ENCODE assay signal across 8 cellular contexts in genomic region chr6:29602564-29603361, GRCh38. TPM values are rescaled to one million over a fixed set of nuclear protein-coding genes. Genes with fewer than 3 reads are reported as not detected.
DNase-seq lines count a peak whose midpoint lies in the region; TF ChIP-seq lines count a peak whose summit lies in the region.

No MANE protein-coding gene starts in this region.

- H3K9ac ChIP-seq in SK-N-SH (no peak overlapping the region), iPS-18a (ENCODE audit: low read length) (no peak overlapping the region)

- 85% methylated on average over 12 of the region's 12 CpGs for whole genome bisulfite sequencing in SK-N-SH (ENCODE audit: low lambda C conversion rate)
- WGBS in thyroid gland, 2 donors: 84 to 86% methylated on average over 12 of the region's 12 CpGs

- no peak overlapping the region for H3K4me2 ChIP-seq in SK-N-SH

- no peaks in the 10 kb centered on the region for H3F3A ChIP-seq in SK-N-SH (replicated peaks; ENCODE audit: insufficient read depth)

- peak; percentile 43; the same call in 1 of the 2 replicates for TF ChIP-seq CTCF in SK-N-SH (IDR thresholded peaks at IDR 0.05)
- no peak for TF ChIP-seq CTCF in thyroid gland (IDR thresholded peaks at IDR 0.05)

- H3K27me3 ChIP-seq in HAP-1 (ENCODE audit: low read depth) (no peaks in the 10 kb centered on the region), SK-N-SH (ENCODE audit: insufficient read depth) (no peaks in the 10 kb centered on the region), iPS-18a (ENCODE audit: control insufficient read depth, insufficient read depth, low read length) (no peaks in the 10 kb centered on the region), thyroid gland (no peaks in the 10 kb centered on the region)

- peaks cover 44% of the 10 kb centered on the region for H3K36me3 ChIP-seq in HAP-1 (replicated peaks)
- peaks cover 9 to 35% of the 10 kb centered on the region in 2 experiments for H3K36me3 ChIP-seq in SK-N-SH (replicated peaks in 1 of 2; ENCODE audit: control insufficient read depth in 1 of 2, insufficient read depth in 2 of 2, low read length in 1 of 2)
- H3K36me3 ChIP-seq in iPS-18a (ENCODE audit: control insufficient read depth, low read depth, low read length): peaks cover 84% of the 10 kb centered on the region
- peaks cover 2 to 14% of the 10 kb centered on the region in 2 donors for H3K36me3 ChIP-seq in thyroid gland

- intact Hi-C loops in thyroid gland (cut with DNase I): no loop called here

- no peaks in the 10 kb centered on the region for H3K79me2 ChIP-seq in SK-N-SH (ENCODE audit: insufficient read depth)

- no peaks in the 10 kb centered on the region for H3K4me1 ChIP-seq in HAP-1
- H3K4me1 ChIP-seq in SK-N-SH (ENCODE audit: control insufficient read depth in 1 of 2, insufficient read depth in 2 of 2, low read depth in 1 of 2, low read length in 1 of 2): peaks cover 0 to 8% of the 10 kb centered on the region in 2 experiments; a peak in 1 of 4 replicates
- no peaks in the 10 kb centered on the region for H3K4me1 ChIP-seq in iPS-18a (ENCODE audit: control insufficient read depth, low read depth, low read length)
- no peaks in the 10 kb centered on the region for H3K4me1 ChIP-seq in thyroid gland

- TF ChIP-seq RAD21 in SK-N-SH (IDR thresholded peaks at IDR 0.05; ENCODE audit: low read length): no peak

- TF ChIP-seq POLR2A in thyroid gland (IDR thresholded peaks at IDR 0.05): no peak

- CTCF ChIA-PET in SK-N-SH (lab: Yijun Ruan, JAX): interaction anchor here (0.6 to 2.6 kb wide), 11 partner anchors 8 to 226 kb away, joined by 3 to 13 read pairs (median 5); partner anchors contain the start of gene GABBR1

- H4K20me1 ChIP-seq in SK-N-SH (ENCODE audit: insufficient read depth): no peaks in the 10 kb centered on the region

- in situ Hi-C loops in HAP-1 (cut with MboI; ENCODE audit: low sequenced_read_pairs): no loop called here

- no peak for TF ChIP-seq EP300 in SK-N-SH (IDR thresholded peaks at IDR 0.05; ENCODE audit: borderline replicate concordance in 1 of 2, low read depth in 1 of 2, low read length in 1 of 2)

- POLR2A ChIA-PET in SK-N-SH (lab: Yijun Ruan, JAX): interaction anchor here (1.6 kb wide), 1 partner anchor 30 kb away, joined by 5 read pairs; the partner anchor contains the start of gene GABBR1

- no peaks in the 10 kb centered on the region for H3K9me2 ChIP-seq in SK-N-SH

- peak; percentile 62 for DNase-seq in DMS79 (lab: John Stamatoyannopoulos, UW)
- DNase-seq in HAP-1 (ENCODE audit: low spot score in 2 of 2): peak; percentile 21 to 45
- DNase-seq in SK-N-SH: peak; percentile 69
- DNase-seq in GM19238 (ENCODE audit: insufficient read length, low spot score): no peak
- no peak for DNase-seq in AG08395 (ENCODE audit: low spot score)
- DNase-seq in thyroid gland: no peak
- no peak for DNase-seq in medulla oblongata (ENCODE audit: extremely low spot score)

- no peak overlapping the region for H3K4me3 ChIP-seq in HAP-1
- no peak overlapping the region for H3K4me3 ChIP-seq in SK-N-SH (ENCODE audit: low read depth in 2 of 2, low read length in 1 of 2)
- no peak overlapping the region for H3K4me3 ChIP-seq in iPS-18a (ENCODE audit: low read length)
- no peak overlapping the region for H3K4me3 ChIP-seq in thyroid gland (replicated peaks in 1 of 3)

- H3K27ac ChIP-seq in SK-N-SH (ENCODE audit: low read depth in 2 of 2, low read length in 1 of 2) (no peak overlapping the region), iPS-18a (ENCODE audit: low read length) (peak overlapping the region; percentile 4), thyroid gland (no peak overlapping the region)

- H2AFZ ChIP-seq in SK-N-SH (ENCODE audit: low read depth): no peak overlapping the region

- H3K9me3 ChIP-seq in HAP-1 (no peaks in the 10 kb centered on the region), SK-N-SH (no peaks in the 10 kb centered on the region), iPS-18a (ENCODE audit: control insufficient read depth, low read depth, low read length) (no peaks in the 10 kb centered on the region), thyroid gland (no peaks in the 10 kb centered on the region)

TF ChIP-seq in SK-N-SH, 30 proteins besides CTCF, POLR2A, EP300 and RAD21:
- no peak for TF ChIP-seq FOSL2 (IDR thresholded peaks at IDR 0.05; ENCODE audit: borderline replicate concordance, low read depth)
- no peak for TF ChIP-seq ELF1 (IDR thresholded peaks at IDR 0.05)
- no peak for TF ChIP-seq JUND (IDR thresholded peaks at IDR 0.05)
- no peak for TF ChIP-seq ZBTB33 (IDR thresholded peaks at IDR 0.05; ENCODE audit: borderline replicate concordance, low read depth)
- TF ChIP-seq TEAD4 (IDR thresholded peaks at IDR 0.05; ENCODE audit: borderline replicate concordance, insufficient read depth): no peak
- no peak for TF ChIP-seq EZH2phosphoT487 (IDR thresholded peaks at IDR 0.05; ENCODE audit: borderline replicate concordance, low read depth)

RNA-seq across cellular contexts. Expression of gene OR2H2, which starts 17.8 kb away (rescaled TPM):
- not detected in 2 replicates for polyA plus RNA-seq in SK-N-SH (2012; rRNA removed)
- not detected in 2 replicates for polyA plus RNA-seq in SK-N-SH (2012; cell fraction: cytosol; rRNA removed)
- polyA plus RNA-seq in SK-N-SH (2012; cell fraction: nucleus; rRNA removed): not detected in 2 replicates
- total RNA-seq in thyroid gland: not detected

RNA-seq across cellular contexts. Expression of gene GABBR1, which starts 30.2 kb away (rescaled TPM):
- 26.8 and 33.8 TPM in 2 replicates for polyA plus RNA-seq in SK-N-SH (2012; rRNA removed)
- 8.1 and 9.5 TPM in 2 replicates for polyA plus RNA-seq in SK-N-SH (2012; cell fraction: cytosol; rRNA removed)
- 258 and 287 TPM in 2 replicates for polyA plus RNA-seq in SK-N-SH (2012; cell fraction: nucleus; rRNA removed)
- 10 to 100 TPM; 20.4 to 34.3 (median 23.8) TPM for total RNA-seq in thyroid gland

RNA-seq across cellular contexts. Expression of gene UBD, which starts 43.2 kb away (rescaled TPM):
- polyA plus RNA-seq in SK-N-SH (2012; rRNA removed): not detected in 2 replicates
- not detected in 2 replicates for polyA plus RNA-seq in SK-N-SH (2012; cell fraction: cytosol; rRNA removed)
- polyA plus RNA-seq in SK-N-SH (2012; cell fraction: nucleus; rRNA removed): not detected in 2 replicates
- 1 to 10 TPM in 1 of 4 donors, under 1 TPM in 1, not detected in 2; 0.93 to 1.5 TPM for total RNA-seq in thyroid gland

RNA-seq across cellular contexts. Expression of gene MOG, which starts 54.1 kb away (rescaled TPM):
- not detected in 2 replicates for polyA plus RNA-seq in SK-N-SH (2012; rRNA removed)
- not detected in 2 replicates for polyA plus RNA-seq in SK-N-SH (2012; cell fraction: cytosol; rRNA removed)
- not detected in 2 replicates for polyA plus RNA-seq in SK-N-SH (2012; cell fraction: nucleus; rRNA removed)
- not detected for total RNA-seq in thyroid gland

Comparison
In these comparisons a context has a peak if more than half of its experiments do, and no peak if none do; other contexts are left out.
1. DNase-seq: peak in DMS79 (single experiment), HAP-1 (2 of 2) and SK-N-SH (single experiment); none in GM19238 (single experiment), AG08395 (single experiment), thyroid gland (0 of 2) and medulla oblongata (single experiment).